1 cellular context compared by ENCODE assay signal in the genomic region with DNA sequence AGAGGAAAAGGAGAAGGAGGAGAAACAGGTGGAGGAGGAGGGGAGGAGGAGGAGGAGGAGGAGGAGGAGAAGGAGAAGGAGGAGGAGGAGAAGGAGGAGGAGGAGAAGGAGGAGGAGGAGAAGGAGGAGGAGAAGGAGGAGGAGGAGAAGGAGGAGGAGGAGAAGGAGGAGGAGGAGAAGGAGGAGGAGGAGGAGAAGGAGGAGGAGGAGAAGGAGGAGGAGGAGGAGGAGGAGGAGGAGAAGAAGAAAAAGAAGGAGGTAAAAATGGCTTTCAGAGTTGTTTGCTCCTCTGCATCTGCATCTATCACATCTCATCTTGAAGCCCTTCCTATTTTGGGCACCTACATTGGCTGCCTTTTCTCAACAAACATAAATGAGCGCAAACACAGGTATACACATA. TPM values are rescaled to one million over a fixed set of nuclear protein-coding genes. Genes with fewer than 3 reads are reported as not detected.
"Had no signal": no experiment of that assay in that cellular context is flagged by ENCODE, and none has a peak within 500 bp of the region (broad histone marks: within the 10 kb centered on the region; RNA-seq: fewer than 3 reads in every experiment).

No MANE protein-coding gene starts in this region.

RNA-seq across cellular contexts. Expression of a gene that starts 35.0 kb away (rescaled TPM):
- total RNA-seq: NCI-H460 had no signal
